ENCODE assay signal across 17 cellular contexts in the genomic region with DNA sequence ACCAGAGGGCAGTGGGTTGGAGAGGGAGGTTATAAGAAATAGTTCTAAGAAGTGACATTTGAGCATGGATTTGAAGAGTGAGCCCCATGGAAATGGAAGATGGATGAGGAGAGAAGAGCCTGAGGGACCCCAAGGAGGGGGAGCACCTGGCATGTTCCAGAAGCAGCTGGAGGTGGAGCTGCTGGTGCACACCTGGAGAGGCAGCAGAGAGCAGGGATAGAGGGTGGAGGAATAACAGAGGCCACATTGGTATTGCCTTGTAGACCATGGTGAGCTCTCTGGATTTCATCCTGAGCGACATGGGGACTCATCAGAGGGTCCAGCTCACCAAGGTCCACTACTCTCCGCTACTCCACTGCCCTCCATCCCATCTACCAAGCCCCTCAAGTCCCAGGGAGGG. TPM values are rescaled to one million over a fixed set of nuclear protein-coding genes. Genes with fewer than 3 reads are reported as not detected.
DNase-seq lines count a peak whose midpoint lies in the region; ATAC-seq, FAIRE-seq and TF ChIP-seq lines count a peak whose summit lies in the region.
"Had no signal": no experiment of that assay in that cellular context is flagged by ENCODE, and none has a peak within 500 bp of the region (broad histone marks: within the 10 kb centered on the region; RNA-seq: fewer than 3 reads in every experiment).

No MANE protein-coding gene starts in this region.

- H2AFZ ChIP-seq in KMS-11 (ENCODE audit: low read depth) (no peak overlapping the region), K562 (ENCODE audit: low read depth, low read length) (no peak overlapping the region)

- no peak for FAIRE-seq in K562 (lab: Jason Lieb, UNC)
- FAIRE-seq: frontal cortex had no signal

- H3K9ac ChIP-seq in KMS-11 (no peak overlapping the region), K562 (ENCODE audit: insufficient read depth in 1 of 2, low read depth in 2 of 2, low read length in 2 of 2) (no peak overlapping the region)

- H3K79me2 ChIP-seq in KMS-11 (ENCODE audit: insufficient read depth, low read depth) (no peaks in the 10 kb centered on the region), K562 (ENCODE audit: control insufficient read depth, insufficient read depth, low read length) (no peaks in the 10 kb centered on the region)

- TF ChIP-seq POLR2A in K562 (conservative IDR thresholded peaks at IDR 0.05) = no peak
- TF ChIP-seq POLR2A in right lobe of liver (IDR thresholded peaks at IDR 0.05) = no peak

- POLR2A ChIA-PET in K562 (lab: Yijun Ruan, JAX) = interaction anchor here (0.6 to 0.9 kb wide), 4 partner anchors 10 to 23 kb away, joined by 3 read pairs; no protein-coding TSS in a partner anchor

- no TSS peak for BruUV-seq in K562 (replicated peaks; lab: Mats Ljungman, UMichigan)

- H3K4me2 ChIP-seq in KMS-11 (no peak overlapping the region), K562 (ENCODE audit: insufficient read depth, low read length) (no peak overlapping the region)

- no peaks in the 10 kb centered on the region for H4K20me1 ChIP-seq in KMS-11 (ENCODE audit: insufficient read depth)
- no peaks in the 10 kb centered on the region for H4K20me1 ChIP-seq in K562 (replicated peaks; ENCODE audit: control insufficient read depth, insufficient read depth, low read length)

- WGBS in K562 (ENCODE audit: insufficient coverage, low coverage, missing lambda C conversion rate) = 0% methylated on average over 2 of the region's 2 CpGs
- no CpG with 5 or more reads among the region's 2 CpGs for WGBS in right lobe of liver (ENCODE audit: insufficient coverage, low coverage, low lambda C conversion rate, missing lambda C conversion rate)

- peak; percentile 30; the same call in 1 of the 2 replicates for TF ChIP-seq CTCF in KMS-11 (conservative IDR thresholded peaks at IDR 0.05; ENCODE audit: low read depth, low read length)
- peak in 2 of 3 experiments; percentile 20 to 28; a peak in 2 of 6 replicates for TF ChIP-seq CTCF in K562 (IDR thresholded peaks at IDR 0.05 in 2 of 3, conservative IDR thresholded peaks at IDR 0.05 in 1 of 3; ENCODE audit: insufficient read depth in 2 of 3, low read depth in 1 of 3, low read length in 3 of 3)
- TF ChIP-seq CTCF in right lobe of liver (IDR thresholded peaks at IDR 0.05) = peak in 3 of 4 donors; percentile 5 to 25 (median 17)

- H3K9me3 ChIP-seq in K562 (replicated peaks; ENCODE audit: control insufficient read depth, insufficient read depth, low read depth, low read length) = no peaks in the 10 kb centered on the region
- no peaks in the 10 kb centered on the region for H3K9me3 ChIP-seq in right lobe of liver
- H3K9me3 ChIP-seq: upper lobe of right lung had no signal

- CTCF ChIA-PET in K562 (lab: Yijun Ruan, JAX; ENCODE audit: low intra/inter-chr PET ratio) = no interaction called here

- H3K27ac ChIP-seq in KMS-11 (no peak overlapping the region), K562 (ENCODE audit: extremely low read depth, low read depth, low read length) (no peak overlapping the region), right lobe of liver (no peak overlapping the region)
- H3K27ac ChIP-seq: upper lobe of right lung had no signal

- TF ChIP-seq EP300 in K562 (IDR thresholded peaks at IDR 0.05; ENCODE audit: low read length) = no peak

- DNase-seq in NCI-H1694 treated with DMSO at 0.1 percent for 48 hours (lab: John Stamatoyannopoulos, UW) (peak; percentile 49), NCI-H1694 (lab: John Stamatoyannopoulos, UW) (no peak), K562 (ENCODE audit: extremely low read depth in 1 of 4, low spot score in 3 of 4) (no peak), right lobe of liver (no peak), GM19240 (ENCODE audit: insufficient read length, low spot score) (no peak)
- no peak for DNase-seq in stimulated activated CD4-positive, alpha-beta T cell treated with anti-CD3 and anti-CD28 coated beads, Interleukin-4, amount 100 ng/mL, for 24 hours
- DNase-seq: activated CD8-positive, alpha-beta memory T cell treated with anti-CD3 and anti-CD28 coated beads, Interleukin-2, amount 50 U/mL, for 48 hours; activated naive CD8-positive, alpha-beta T cell treated with anti-CD3 and anti-CD28 coated beads, Interleukin-2, amount 10 ng/mL, durations not matched to agents 7 days and 5 days; dermis blood vessel endothelial cell; immature natural killer cell; NCI-H1048; NK-92 treated with Interleukin-12 subunit alpha and Interleukin-12 subunit beta, amount 100 ng/mL, for 24 hours; stimulated activated CD4-positive, alpha-beta T cell treated with anti-CD3 and anti-CD28 coated beads, Interleukin-1b, Interleukin-23, amount 100 ng/mL, for 48 hours; upper lobe of right lung had no signal

- H3K27me3 ChIP-seq in KMS-11 (ENCODE audit: insufficient read depth, low read depth) (no peaks in the 10 kb centered on the region), K562 (ENCODE audit: control insufficient read depth in 2 of 2, insufficient read depth in 2 of 2, low read length in 2 of 2) (peaks cover 0 to 4% of the 10 kb centered on the region in 2 experiments; a peak in 1 of 5 replicates), right lobe of liver (no peaks in the 10 kb centered on the region)

- no peak overlapping the region for H3K4me3 ChIP-seq in KMS-11 (IDR thresholded peaks at IDR 0.05; ENCODE audit: insufficient read depth, low read depth, low read length)
- H3K4me3 ChIP-seq in K562 = no peak overlapping the region
- H3K4me3 ChIP-seq in right lobe of liver = no peak overlapping the region
- H3K4me3 ChIP-seq: upper lobe of right lung had no signal

- in situ Hi-C loops in K562 (cut with MboI) = no loop called here

- peak; percentile 31; the same call in 1 of the 3 replicates for ATAC-seq in K562
- peak in 3 of 4 donors; percentile 17 to 43 (median 28) for ATAC-seq in right lobe of liver
- no peak for ATAC-seq in HG02852 (IDR thresholded peaks at IDR 0.05; ENCODE audit: unreplicated experiment)
- ATAC-seq: upper lobe of right lung had no signal

- no peak for TF ChIP-seq RAD21 in K562 (CRISPR knock-in tag; conservative IDR thresholded peaks at IDR 0.05 in 1 of 2, IDR thresholded peaks at IDR 0.05 in 1 of 2)

- H3K4me1 ChIP-seq in KMS-11 (ENCODE audit: low read depth, poor library complexity, severe bottlenecking) (peaks cover 11% of the 10 kb centered on the region), K562 (replicated peaks in 1 of 2; ENCODE audit: control insufficient read depth in 2 of 2, insufficient read depth in 2 of 2, low read length in 2 of 2) (no peaks in the 10 kb centered on the region; a peak in 1 of 5 replicates), right lobe of liver (peaks cover 0 to 8% (median 2%) of the 10 kb centered on the region in 4 donors)
- H3K4me1 ChIP-seq: upper lobe of right lung had no signal

- intact Hi-C loops in K562 (cut with micrococcal nuclease) (loop anchor here (5.0 kb wide), 1 partner anchor 46 kb away; no protein-coding TSS in a partner anchor), right lobe of liver (cut with DNase I) (no loop called here)

- H3K9me1 ChIP-seq in K562 (ENCODE audit: control insufficient read depth, insufficient read depth, low read length) = no peaks in the 10 kb centered on the region

- H3K36me3 ChIP-seq in KMS-11 (ENCODE audit: insufficient read depth) = no peaks in the 10 kb centered on the region
- no peaks in the 10 kb centered on the region for H3K36me3 ChIP-seq in K562 (ENCODE audit: control insufficient read depth, insufficient read depth, low read length)
- no peaks in the 10 kb centered on the region for H3K36me3 ChIP-seq in right lobe of liver
- H3K36me3 ChIP-seq: upper lobe of right lung had no signal

TF ChIP-seq in K562, 482 proteins besides CTCF, POLR2A, EP300 and RAD21 (continues in another document):
- TF ChIP-seq STAG1 (CRISPR knock-in tag; IDR thresholded peaks at IDR 0.05; ENCODE audit: borderline replicate concordance) (no peak), PCBP1 (IDR thresholded peaks at IDR 0.05; ENCODE audit: low read depth, low read length, poor library complexity, severe bottlenecking) (no peak), ZNF197 (CRISPR knock-in tag; IDR thresholded peaks at IDR 0.05; ENCODE audit: low read depth) (no peak), RBM15 (IDR thresholded peaks at IDR 0.05; ENCODE audit: insufficient read depth, low read length) (no peak), MCM5 (IDR thresholded peaks at IDR 0.05; ENCODE audit: low read depth) (no peak), ESRRB (CRISPR knock-in tag; IDR thresholded peaks at IDR 0.05; ENCODE audit: borderline replicate concordance) (no peak), TCF7L2 (IDR thresholded peaks at IDR 0.05; ENCODE audit: low read depth, low read length) (no peak), ZZZ3 (IDR thresholded peaks at IDR 0.05) (no peak)
- TF ChIP-seq, protein P1, sequence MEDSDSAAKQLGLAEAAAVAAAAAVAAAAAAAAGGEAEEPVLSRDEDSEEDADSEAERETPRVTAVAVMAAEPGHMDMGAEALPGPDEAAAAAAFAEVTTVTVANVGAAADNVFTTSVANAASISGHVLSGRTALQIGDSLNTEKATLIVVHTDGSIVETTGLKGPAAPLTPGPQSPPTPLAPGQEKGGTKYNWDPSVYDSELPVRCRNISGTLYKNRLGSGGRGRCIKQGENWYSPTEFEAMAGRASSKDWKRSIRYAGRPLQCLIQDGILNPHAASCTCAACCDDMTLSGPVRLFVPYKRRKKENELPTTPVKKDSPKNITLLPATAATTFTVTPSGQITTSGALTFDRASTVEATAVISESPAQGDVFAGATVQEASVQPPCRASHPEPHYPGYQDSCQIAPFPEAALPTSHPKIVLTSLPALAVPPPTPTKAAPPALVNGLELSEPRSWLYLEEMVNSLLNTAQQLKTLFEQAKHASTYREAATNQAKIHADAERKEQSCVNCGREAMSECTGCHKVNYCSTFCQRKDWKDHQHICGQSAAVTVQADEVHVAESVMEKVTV (CRISPR knock-in tag; IDR thresholded peaks at IDR 0.05) = no peak

RNA-seq across cellular contexts. Expression of a gene that starts 22.3 kb away (rescaled TPM):
- total RNA-seq in K562 (2011; cell fraction: chromatin; rRNA removed; ENCODE audit: low replicate concordance) = 18.0 and 41.3 TPM in 2 replicates
- total RNA-seq in K562 (2011; cell fraction: nucleolus; rRNA removed) = 24.1 and 25.0 TPM in 2 replicates
- total RNA-seq in K562 (2011; cell fraction: nucleoplasm; rRNA removed) = 21.2 and 27.1 TPM in 2 replicates
- total RNA-seq in K562 (2014; rRNA removed) = 6.4 and 10.8 TPM in 2 replicates
- total RNA-seq in K562 (2014; rRNA removed; fragmentation: Illumina TruSeq; extraction: Trizol) = 2.6 and 5.3 TPM in 2 replicates
- 5.9 and 8.4 TPM in 2 replicates for total RNA-seq in K562 (2015; rRNA removed; fragmentation: Illumina TruSeq; extraction: Trizol)
- total RNA-seq in K562 (2021) = 9.1 TPM in 2 replicates
- polyA plus RNA-seq in K562 (2011; rRNA removed) = 3.8 and 5.2 TPM in 2 replicates
- 4.5 and 35.4 TPM in 2 replicates for polyA plus RNA-seq in K562 (2011; cell fraction: cytosol; rRNA removed)
- 8.8 and 15.0 TPM in 2 replicates for polyA plus RNA-seq in K562 (2011; cell fraction: nucleus; rRNA removed)
- polyA plus RNA-seq in K562 (2012) = 5.4 and 5.7 TPM in 2 replicates
- polyA plus RNA-seq in K562 (2014; fragmentation: Illumina TruSeq; extraction: Trizol) = 5.4 and 7.5 TPM in 2 replicates
- under 1 TPM; 0.61 to 0.66 TPM for polyA plus RNA-seq in K562 (2014; fragmentation: Nextera tagmentation; extraction: Ambion mirVana)
- polyA plus RNA-seq in K562 (2014; rRNA removed) = 6.4 and 7.0 TPM in 2 replicates
- 8.7 and 10.1 TPM in 2 replicates for polyA minus RNA-seq in K562 (2011; rRNA and poly(A)+ RNA removed)
- 2.2 and 3.5 TPM in 2 replicates for polyA minus RNA-seq in K562 (2011; cell fraction: cytosol; rRNA and poly(A)+ RNA removed)
- 9.0 and 9.8 TPM in 2 replicates for polyA minus RNA-seq in K562 (2011; cell fraction: nucleus; rRNA and poly(A)+ RNA removed)
- 100 to 1,000 TPM in 1 of 6 experiments, 10 to 100 TPM in 5; 11.2 to 153 (median 66.7) TPM for total RNA-seq in right lobe of liver
